ENCODE assay signal across 26 cellular contexts in genomic region chr4:126779001-126779400, GRCh38.
"Had no signal": no experiment of that assay in that cellular context is flagged by ENCODE, and none has a peak within 500 bp of the region (broad histone marks: within the 10 kb centered on the region; RNA-seq: fewer than 3 reads in every experiment).

No MANE protein-coding gene starts in this region.

- H3K27ac ChIP-seq: neural progenitor cell, parathyroid adenoma, psoas muscle, sigmoid colon, transverse colon, VCaP had no signal

- H3K9ac ChIP-seq: neural progenitor cell, parathyroid adenoma had no signal

- ATAC-seq: activated CD4-positive, CD25-positive, alpha-beta regulatory T cell treated with anti-CD3 and anti-CD28 coated beads, Interleukin-2, amount 50 U/mL, for 24 hours; effector memory CD8-positive, alpha-beta T cell; naive thymus-derived CD4-positive, alpha-beta T cell had no signal

- H3K36me3 ChIP-seq: brain microvascular endothelial cell, neural progenitor cell, sigmoid colon, transverse colon had no signal

- H3K27me3 ChIP-seq: brain microvascular endothelial cell, neural progenitor cell, sigmoid colon, transverse colon had no signal

- H3K4me1 Mint-ChIP-seq: activated CD4-positive, alpha-beta T cell treated with anti-CD3 and anti-CD28 coated beads, Interleukin-2, amount 10 ng/mL, durations not matched to agents 24 days and 14 days; activated naive CD4-positive, alpha-beta T cell treated with anti-CD3 and anti-CD28 coated beads, Interleukin-2, amount 10 ng/mL, durations not matched to agents 7 days and 5 days; activated naive CD8-positive, alpha-beta T cell treated with anti-CD3 and anti-CD28 coated beads, Interleukin-2, amount 10 ng/mL, durations not matched to agents 7 days and 5 days; naive thymus-derived CD4-positive, alpha-beta T cell; neural progenitor cell had no signal

- H3K4me1 ChIP-seq: neural progenitor cell, parathyroid adenoma, psoas muscle, transverse colon had no signal

- H3K27me3 Mint-ChIP-seq: activated CD4-positive, alpha-beta memory T cell treated with anti-CD3 and anti-CD28 coated beads for 36 hours; activated CD4-positive, alpha-beta T cell treated with anti-CD3 and anti-CD28 coated beads, Interleukin-2, amount 10 ng/mL, durations not matched to agents 24 days and 14 days; activated naive CD4-positive, alpha-beta T cell treated with anti-CD3 and anti-CD28 coated beads, Interleukin-2, amount 10 ng/mL, durations not matched to agents 7 days and 5 days; activated naive CD8-positive, alpha-beta T cell treated with anti-CD3 and anti-CD28 coated beads, Interleukin-2, amount 10 ng/mL, durations not matched to agents 7 days and 5 days; activated T-cell treated with anti-CD3 and anti-CD28 coated beads, Interleukin-2, amount 50 U/mL, for 24 hours; effector memory CD8-positive, alpha-beta T cell; naive thymus-derived CD4-positive, alpha-beta T cell had no signal

- H3K36me3 Mint-ChIP-seq: activated CD4-positive, alpha-beta memory T cell treated with anti-CD3 and anti-CD28 coated beads for 36 hours; activated naive CD4-positive, alpha-beta T cell treated with anti-CD3 and anti-CD28 coated beads, Interleukin-2, amount 10 ng/mL, durations not matched to agents 7 days and 5 days; activated naive CD8-positive, alpha-beta T cell treated with anti-CD3 and anti-CD28 coated beads, Interleukin-2, amount 10 ng/mL, durations not matched to agents 7 days and 5 days; mesothelial cell of epicardium; naive thymus-derived CD4-positive, alpha-beta T cell; neural progenitor cell had no signal

- H3K9me3 ChIP-seq: psoas muscle, sigmoid colon, transverse colon had no signal

- DNase-seq: activated CD4-positive, alpha-beta memory T cell treated with anti-CD3 and anti-CD28 coated beads for 36 hours; activated CD4-positive, alpha-beta T cell treated with anti-CD3 and anti-CD28 coated beads, Interleukin-2, amount 10 ng/mL, durations not matched to agents 24 days and 14 days; activated CD8-positive, alpha-beta memory T cell treated with anti-CD3 and anti-CD28 coated beads, Interleukin-2, amount 50 U/mL, for 48 hours; activated gamma-delta T cell; activated naive CD4-positive, alpha-beta T cell treated with anti-CD3 and anti-CD28 coated beads, Interleukin-2, amount 10 ng/mL, durations not matched to agents 7 days and 5 days; activated naive CD8-positive, alpha-beta T cell treated with anti-CD3 and anti-CD28 coated beads, Interleukin-2, amount 10 ng/mL, durations not matched to agents 7 days and 5 days; activated T-cell treated with anti-CD3 and anti-CD28 coated beads, Interleukin-2, amount 50 U/mL, for 24 hours; amniotic stem cell; cortex of kidney; effector memory CD8-positive, alpha-beta T cell; glutamatergic neuron; left cardiac atrium; naive thymus-derived CD4-positive, alpha-beta T cell; occipital lobe; sigmoid colon; stimulated activated naive CD4-positive, alpha-beta T cell; T-helper 9 cell; transverse colon had no signal

- H3K4me3 Mint-ChIP-seq: activated CD4-positive, alpha-beta memory T cell treated with anti-CD3 and anti-CD28 coated beads for 36 hours; activated CD4-positive, alpha-beta T cell treated with anti-CD3 and anti-CD28 coated beads, Interleukin-2, amount 10 ng/mL, durations not matched to agents 24 days and 14 days; activated naive CD4-positive, alpha-beta T cell treated with anti-CD3 and anti-CD28 coated beads, Interleukin-2, amount 10 ng/mL, durations not matched to agents 7 days and 5 days; activated naive CD8-positive, alpha-beta T cell treated with anti-CD3 and anti-CD28 coated beads, Interleukin-2, amount 10 ng/mL, durations not matched to agents 7 days and 5 days; activated T-cell treated with anti-CD3 and anti-CD28 coated beads, Interleukin-2, amount 50 U/mL, for 24 hours; effector memory CD8-positive, alpha-beta T cell; mesothelial cell of epicardium; naive thymus-derived CD4-positive, alpha-beta T cell; neural progenitor cell; T-helper 1 cell treated with Interleukin-12 subunit alpha and Interleukin-12 subunit beta and Interleukin-4 antibody, amounts not matched to agents 30 μg/mL and 1 μg/mL, for 36 hours had no signal

- H3K27ac Mint-ChIP-seq: activated CD4-positive, alpha-beta memory T cell treated with anti-CD3 and anti-CD28 coated beads for 36 hours; activated CD4-positive, alpha-beta T cell treated with anti-CD3 and anti-CD28 coated beads, Interleukin-2, amount 10 ng/mL, durations not matched to agents 24 days and 14 days; activated naive CD4-positive, alpha-beta T cell treated with anti-CD3 and anti-CD28 coated beads, Interleukin-2, amount 10 ng/mL, durations not matched to agents 7 days and 5 days; activated naive CD8-positive, alpha-beta T cell treated with anti-CD3 and anti-CD28 coated beads, Interleukin-2, amount 10 ng/mL, durations not matched to agents 7 days and 5 days; activated T-cell treated with anti-CD3 and anti-CD28 coated beads, Interleukin-2, amount 50 U/mL, for 24 hours; effector memory CD8-positive, alpha-beta T cell; mesothelial cell of epicardium; naive thymus-derived CD4-positive, alpha-beta T cell; neural progenitor cell; T-helper 1 cell treated with Interleukin-12 subunit alpha and Interleukin-12 subunit beta and Interleukin-4 antibody, amounts not matched to agents 30 μg/mL and 1 μg/mL, for 36 hours had no signal

- H3K9me3 Mint-ChIP-seq: activated naive CD8-positive, alpha-beta T cell treated with anti-CD3 and anti-CD28 coated beads, Interleukin-2, amount 10 ng/mL, durations not matched to agents 7 days and 5 days; effector memory CD8-positive, alpha-beta T cell; mesothelial cell of epicardium; neural progenitor cell; T-helper 1 cell treated with Interleukin-12 subunit alpha and Interleukin-12 subunit beta and Interleukin-4 antibody, amounts not matched to agents 30 μg/mL and 1 μg/mL, for 36 hours had no signal

- H3K4me3 ChIP-seq: neural progenitor cell, sigmoid colon, transverse colon had no signal
